ENCODE assay signal across 29 cellular contexts in genomic region chr10:49254150-49254549, GRCh38. TPM values are rescaled to one million over a fixed set of nuclear protein-coding genes. Genes with fewer than 3 reads are reported as not detected.
"Had no signal": no experiment of that assay in that cellular context is flagged by ENCODE, and none has a peak within 500 bp of the region (broad histone marks: within the 10 kb centered on the region; RNA-seq: fewer than 3 reads in every experiment).

No MANE protein-coding gene starts in this region.

- H3K9ac ChIP-seq: SK-N-SH had no signal

- H3K36me3 ChIP-seq: adrenal gland, breast epithelium, SJSA1 had no signal

- H3K27me3 ChIP-seq: adrenal gland, body of pancreas, breast epithelium, SJSA1 had no signal

- FAIRE-seq: astrocyte, colon, TTC549 had no signal

- H3K4me2 ChIP-seq: SK-N-SH had no signal

- H3K4me3 ChIP-seq: adrenal gland, body of pancreas, breast epithelium, SJSA1 had no signal

- ATAC-seq: activated naive CD4-positive, alpha-beta T cell treated with anti-CD3 and anti-CD28 coated beads, Interleukin-2, amount 50 U/mL, for 72 hours; body of pancreas had no signal

- H3K4me1 ChIP-seq: adrenal gland, body of pancreas, breast epithelium, SJSA1 had no signal

- H3K27ac ChIP-seq: adrenal gland, body of pancreas, breast epithelium, SJSA1 had no signal

- DNase-seq: activated CD4-positive, alpha-beta T cell treated with anti-CD3 and anti-CD28 coated beads, Interleukin-2, amount 50 U/mL, for 48 hours; activated gamma-delta T cell; activated naive CD4-positive, alpha-beta T cell treated with anti-CD3 and anti-CD28 coated beads for 36 hours; adrenal gland; body of pancreas; NCI-H1105; NCI-H1417 treated with DMSO at 0.1 percent for 48 hours; NCI-H187 treated with DMSO at 0.1 percent for 48 hours; NCI-H2081; NCI-H2171 treated with DMSO at 0.1 percent for 48 hours; NCI-H226; NCI-H446 treated with DMSO at 0.1 percent for 48 hours; NCI-H524; NCI-H69; NCI-H82; SHP77 treated with DMSO at 0.1 percent for 48 hours; SK-N-SH had no signal

- H3K9me3 ChIP-seq: adrenal gland, body of pancreas, breast epithelium, SJSA1, SK-N-SH had no signal

RNA-seq across cellular contexts. Expression of gene C10orf71, which starts 44.8 kb away (rescaled TPM):
- total RNA-seq: activated CD4-positive, alpha-beta T cell treated with anti-CD3 and anti-CD28 coated beads, Interleukin-2, amount 10 ng/mL, durations not matched to agents 24 days and 14 days; activated CD8-positive, alpha-beta T cell treated with anti-CD3 and anti-CD28 coated beads, Interleukin-2, amount 10 ng/mL, durations not matched to agents 7 days and 5 days; activated naive CD4-positive, alpha-beta T cell treated with anti-CD3 and anti-CD28 coated beads for 36 hours; activated naive CD4-positive, alpha-beta T cell treated with anti-CD3 and anti-CD28 coated beads, Interleukin-2, amount 50 U/mL, for 72 hours; activated T-helper 2 cell treated with anti-CD3 and anti-CD28 coated beads, Interferon-gamma antibody, Interleukin-2, Interleukin-4, amounts not matched to agents 10 μg/mL and 5 μg/mL and 100 μg/mL, durations not matched to agents 14 hours and 24 hours and 36 hours; astrocyte; breast epithelium; cerebellum; MCF 10A; RPMI7951; SJSA1 had no signal
- polyA plus RNA-seq: SK-N-SH had no signal
